ENCODE assay signal across 1 cellular context in genomic region chr22:23227380-23227779, GRCh38.
TF ChIP-seq lines count a peak whose summit lies in the region.

No MANE protein-coding gene starts in this region.

TF ChIP-seq in K562, 482 proteins besides CTCF, POLR2A, EP300 and RAD21 (continued from another document):
- TF ChIP-seq, protein P1, sequence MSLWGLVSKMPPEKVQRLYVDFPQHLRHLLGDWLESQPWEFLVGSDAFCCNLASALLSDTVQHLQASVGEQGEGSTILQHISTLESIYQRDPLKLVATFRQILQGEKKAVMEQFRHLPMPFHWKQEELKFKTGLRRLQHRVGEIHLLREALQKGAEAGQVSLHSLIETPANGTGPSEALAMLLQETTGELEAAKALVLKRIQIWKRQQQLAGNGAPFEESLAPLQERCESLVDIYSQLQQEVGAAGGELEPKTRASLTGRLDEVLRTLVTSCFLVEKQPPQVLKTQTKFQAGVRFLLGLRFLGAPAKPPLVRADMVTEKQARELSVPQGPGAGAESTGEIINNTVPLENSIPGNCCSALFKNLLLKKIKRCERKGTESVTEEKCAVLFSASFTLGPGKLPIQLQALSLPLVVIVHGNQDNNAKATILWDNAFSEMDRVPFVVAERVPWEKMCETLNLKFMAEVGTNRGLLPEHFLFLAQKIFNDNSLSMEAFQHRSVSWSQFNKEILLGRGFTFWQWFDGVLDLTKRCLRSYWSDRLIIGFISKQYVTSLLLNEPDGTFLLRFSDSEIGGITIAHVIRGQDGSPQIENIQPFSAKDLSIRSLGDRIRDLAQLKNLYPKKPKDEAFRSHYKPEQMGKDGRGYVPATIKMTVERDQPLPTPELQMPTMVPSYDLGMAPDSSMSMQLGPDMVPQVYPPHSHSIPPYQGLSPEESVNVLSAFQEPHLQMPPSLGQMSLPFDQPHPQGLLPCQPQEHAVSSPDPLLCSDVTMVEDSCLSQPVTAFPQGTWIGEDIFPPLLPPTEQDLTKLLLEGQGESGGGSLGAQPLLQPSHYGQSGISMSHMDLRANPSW (CRISPR knock-in tag; IDR thresholded peaks at IDR 0.05): 0 out of 2 replicates have a peak, but pooled peaks have one; percentile 27
